10 cellular contexts compared by ENCODE assay signal in the genomic region with DNA sequence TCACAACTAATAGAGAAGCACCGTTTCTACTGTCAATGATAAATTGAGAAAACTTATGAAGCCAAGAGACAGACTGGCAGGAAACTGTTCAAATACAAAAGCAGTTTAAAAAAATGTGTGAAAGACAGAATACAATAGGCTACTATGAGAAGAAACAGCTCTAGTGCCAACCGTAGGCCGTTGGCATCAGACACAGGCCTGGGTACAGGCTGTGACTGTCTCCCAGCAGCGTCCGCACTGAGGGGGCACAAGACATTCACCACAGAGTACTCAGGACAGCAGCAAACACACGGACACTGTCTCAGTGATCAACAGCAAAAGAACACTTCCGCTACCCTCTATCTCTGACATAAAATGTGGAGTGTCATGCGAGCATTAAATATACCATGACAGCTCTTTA.
"Had no signal": no experiment of that assay in that cellular context is flagged by ENCODE, and none has a peak within 500 bp of the region (broad histone marks: within the 10 kb centered on the region; RNA-seq: fewer than 3 reads in every experiment).

No MANE protein-coding gene starts in this region.

- H3K9me3 ChIP-seq: ascending aorta had no signal

- H3K4me3 ChIP-seq: ascending aorta, skin epidermis had no signal

- H3K79me2 ChIP-seq: parathyroid adenoma had no signal

- H3K27me3 ChIP-seq: ascending aorta had no signal

- H3K4me1 ChIP-seq: ascending aorta, parathyroid adenoma had no signal

- DNase-seq: activated CD4-positive, alpha-beta T cell treated with anti-CD3 and anti-CD28 coated beads, Interleukin-2, amount 10 ng/mL, durations not matched to agents 7 days and 5 days; activated CD8-positive, alpha-beta memory T cell treated with anti-CD3 and anti-CD28 coated beads for 24 hours; activated naive CD4-positive, alpha-beta T cell; activated naive CD8-positive, alpha-beta T cell treated with anti-CD3 and anti-CD28 coated beads, Interleukin-2, amount 10 ng/mL, durations not matched to agents 7 days and 5 days; stimulated activated CD4-positive, alpha-beta T cell treated with anti-CD3 and anti-CD28 coated beads, Interleukin-15, amount 100 ng/mL, for 24 hours; stimulated activated CD4-positive, alpha-beta T cell treated with anti-CD3 and anti-CD28 coated beads, Interleukin-4, amount 100 ng/mL, for 1 hour; stimulated activated naive B cell treated with anti-CD40 and anti-IgM and Interleukin-4, amounts not matched to agents 10 μg/mL and 1 μg/mL and 100 μg/mL, for 72 hours had no signal

- H2AFZ ChIP-seq: parathyroid adenoma had no signal

- H3K9ac ChIP-seq: parathyroid adenoma had no signal

- H3K27ac ChIP-seq: ascending aorta, parathyroid adenoma, skin epidermis had no signal

- ATAC-seq: stimulated activated naive B cell treated with anti-CD40 and anti-IgM and Interleukin-4, amounts not matched to agents 10 μg/mL and 1 μg/mL and 100 μg/mL, for 72 hours had no signal
